ENCODE assay signal across 12 cellular contexts in the genomic region with DNA sequence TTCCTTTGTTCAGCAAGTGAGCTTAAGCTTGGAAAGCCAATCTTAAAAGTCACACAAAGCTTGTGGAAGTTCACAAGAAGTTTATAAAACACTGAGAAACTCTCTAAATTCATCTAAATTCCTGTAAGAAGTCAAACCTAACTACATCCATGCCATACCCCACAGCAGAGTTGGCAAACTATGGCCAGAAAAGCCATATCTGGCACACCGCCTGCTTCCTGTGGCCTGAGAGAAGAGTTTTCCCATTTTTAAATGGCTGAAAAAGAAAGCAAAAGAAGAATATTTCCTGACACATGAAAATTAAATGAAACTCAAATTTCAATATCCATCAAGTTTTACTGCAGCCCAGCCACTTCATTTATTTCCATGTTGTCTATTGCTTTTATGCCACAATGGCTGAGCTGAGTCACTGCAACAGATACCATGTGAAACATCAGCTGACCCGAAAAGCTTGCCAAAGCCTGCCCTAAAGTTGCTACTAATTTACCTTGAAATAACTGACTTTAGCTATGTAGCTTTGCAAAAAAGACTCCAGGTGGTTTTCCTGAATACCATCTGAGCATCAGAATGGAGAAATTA.
DNase-seq lines count a peak whose midpoint lies in the region; ATAC-seq, FAIRE-seq and TF ChIP-seq lines count a peak whose summit lies in the region.
"Had no signal": no experiment of that assay in that cellular context is flagged by ENCODE, and none has a peak within 500 bp of the region (broad histone marks: within the 10 kb centered on the region; RNA-seq: fewer than 3 reads in every experiment).

No MANE protein-coding gene starts in this region.

- TF ChIP-seq EP300 in Ishikawa (IDR thresholded peaks at IDR 0.05; ENCODE audit: borderline replicate concordance), result no peak

- H3K36me3 Mint-ChIP-seq in astrocyte (ENCODE audit: low read depth, unreplicated experiment), result peaks cover 12% of the 10 kb centered on the region

- H2AFZ ChIP-seq in astrocyte (ENCODE audit: low read depth, low read length), result no peak overlapping the region

- H3K27me3 ChIP-seq in astrocyte (ENCODE audit: insufficient read depth, low read length), result no peaks in the 10 kb centered on the region
- H3K27me3 ChIP-seq: cardiac muscle cell, ovary had no signal

- H3K9me3 ChIP-seq in astrocyte (ENCODE audit: insufficient read depth, low read depth, low read length), result no peaks in the 10 kb centered on the region
- H3K9me3 ChIP-seq: ovary had no signal

- H3K36me3 ChIP-seq in astrocyte (ENCODE audit: insufficient read depth, low read length), result no peaks in the 10 kb centered on the region
- H3K36me3 ChIP-seq: ovary had no signal

- peaks cover 18% of the 10 kb centered on the region for H3K4me1 Mint-ChIP-seq in astrocyte (ENCODE audit: low read depth, unreplicated experiment)

- no peak for TF ChIP-seq RAD21 in Ishikawa (IDR thresholded peaks at IDR 0.05; ENCODE audit: low read depth)

- no peak overlapping the region for H3K4me3 Mint-ChIP-seq in astrocyte (ENCODE audit: unreplicated experiment)

- peaks cover 11% of the 10 kb centered on the region for H3K79me2 ChIP-seq in astrocyte (ENCODE audit: insufficient read depth, low read length)

- TF ChIP-seq CTCF in astrocyte (IDR thresholded peaks at IDR 0.05; ENCODE audit: insufficient read depth, low read depth, low read length), result no peak

- no peak overlapping the region for H3K27ac ChIP-seq in astrocyte (ENCODE audit: low read depth, low read length)

- DNase-seq in COLO829 (ENCODE audit: low spot score), result peak; percentile 18
- DNase-seq in astrocyte (ENCODE audit: low read depth), result peak; percentile 44
- peak; percentile 48 to 86 for DNase-seq in lung microvascular endothelial cell (ENCODE audit: low read depth in 2 of 2)
- DNase-seq in NCI-H2227 treated with DMSO at 0.1 percent for 48 hours (lab: John Stamatoyannopoulos, UW), result no peak
- DNase-seq: NK-92 treated with Interleukin-12 subunit alpha and Interleukin-12 subunit beta, amount 100 ng/mL, for 24 hours had no signal

- H3K27me3 Mint-ChIP-seq in astrocyte (ENCODE audit: low read depth, unreplicated experiment), result no peaks in the 10 kb centered on the region
- H3K27me3 Mint-ChIP-seq: IgD-negative memory B cell had no signal

- FAIRE-seq in astrocyte (lab: Jason Lieb, UNC), result no peak

- H3K27ac Mint-ChIP-seq in astrocyte (ENCODE audit: unreplicated experiment), result peak overlapping the region; percentile 89

- H4K20me1 ChIP-seq in astrocyte (ENCODE audit: insufficient read depth, low read length), result peaks cover 9% of the 10 kb centered on the region

- H3K4me3 ChIP-seq in astrocyte (ENCODE audit: insufficient read depth, low read depth, low read length), result no peak overlapping the region
- H3K4me3 ChIP-seq: cardiac muscle cell, ovary had no signal

- H3K4me2 ChIP-seq in astrocyte (ENCODE audit: low read length), result no peak overlapping the region

- H3K9me3 Mint-ChIP-seq in astrocyte (ENCODE audit: unreplicated experiment), result no peaks in the 10 kb centered on the region
- H3K9me3 Mint-ChIP-seq: IgD-negative memory B cell had no signal

- ATAC-seq in GM21423 (IDR thresholded peaks at IDR 0.05; ENCODE audit: unreplicated experiment) (no peak), HG02623 (IDR thresholded peaks at IDR 0.05; ENCODE audit: unreplicated experiment) (no peak), HG03469 (IDR thresholded peaks at IDR 0.05; ENCODE audit: unreplicated experiment) (no peak)

- H3K9ac ChIP-seq in astrocyte (ENCODE audit: low read length), result no peak overlapping the region

- H3K4me1 ChIP-seq in astrocyte (ENCODE audit: insufficient read depth, low read length), result peaks cover 8% of the 10 kb centered on the region

TF ChIP-seq in Ishikawa, 13 proteins besides CTCF, POLR2A, EP300 and RAD21:
- TF ChIP-seq, protein P1, sequence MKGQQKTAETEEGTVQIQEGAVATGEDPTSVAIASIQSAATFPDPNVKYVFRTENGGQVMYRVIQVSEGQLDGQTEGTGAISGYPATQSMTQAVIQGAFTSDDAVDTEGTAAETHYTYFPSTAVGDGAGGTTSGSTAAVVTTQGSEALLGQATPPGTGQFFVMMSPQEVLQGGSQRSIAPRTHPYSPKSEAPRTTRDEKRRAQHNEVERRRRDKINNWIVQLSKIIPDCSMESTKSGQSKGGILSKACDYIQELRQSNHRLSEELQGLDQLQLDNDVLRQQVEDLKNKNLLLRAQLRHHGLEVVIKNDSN (IDR thresholded peaks at IDR 0.05), result peak; percentile 57
- TF ChIP-seq ZBTB7A (IDR thresholded peaks at IDR 0.05; ENCODE audit: low read depth), result no peak
TF ChIP-seq in Ishikawa: peak in this region for 1.
